In genomic region chr2:174486614-174487535, GRCh38 we compare ENCODE assay signal across 7 cellular contexts.
DNase-seq lines count a peak whose midpoint lies in the region; ATAC-seq and FAIRE-seq lines count a peak whose summit lies in the region.

A gene with protein sequence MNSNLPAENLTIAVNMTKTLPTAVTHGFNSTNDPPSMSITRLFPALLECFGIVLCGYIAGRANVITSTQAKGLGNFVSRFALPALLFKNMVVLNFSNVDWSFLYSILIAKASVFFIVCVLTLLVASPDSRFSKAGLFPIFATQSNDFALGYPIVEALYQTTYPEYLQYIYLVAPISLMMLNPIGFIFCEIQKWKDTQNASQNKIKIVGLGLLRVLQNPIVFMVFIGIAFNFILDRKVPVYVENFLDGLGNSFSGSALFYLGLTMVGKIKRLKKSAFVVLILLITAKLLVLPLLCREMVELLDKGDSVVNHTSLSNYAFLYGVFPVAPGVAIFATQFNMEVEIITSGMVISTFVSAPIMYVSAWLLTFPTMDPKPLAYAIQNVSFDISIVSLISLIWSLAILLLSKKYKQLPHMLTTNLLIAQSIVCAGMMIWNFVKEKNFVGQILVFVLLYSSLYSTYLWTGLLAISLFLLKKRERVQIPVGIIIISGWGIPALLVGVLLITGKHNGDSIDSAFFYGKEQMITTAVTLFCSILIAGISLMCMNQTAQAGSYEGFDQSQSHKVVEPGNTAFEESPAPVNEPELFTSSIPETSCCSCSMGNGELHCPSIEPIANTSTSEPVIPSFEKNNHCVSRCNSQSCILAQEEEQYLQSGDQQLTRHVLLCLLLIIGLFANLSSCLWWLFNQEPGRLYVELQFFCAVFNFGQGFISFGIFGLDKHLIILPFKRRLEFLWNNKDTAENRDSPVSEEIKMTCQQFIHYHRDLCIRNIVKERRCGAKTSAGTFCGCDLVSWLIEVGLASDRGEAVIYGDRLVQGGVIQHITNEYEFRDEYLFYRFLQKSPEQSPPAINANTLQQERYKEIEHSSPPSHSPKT (minus strand): TSS chr2:174487029. CDS start chr2:174481956, 5,073 bp downstream.

- peak; percentile 83 for ATAC-seq in HG02973 (IDR thresholded peaks at IDR 0.05; ENCODE audit: unreplicated experiment)

- FAIRE-seq in GM18507 (lab: Jason Lieb, UNC): peak; percentile 97

- DNase-seq in GM18507 (ENCODE audit: extremely low spot score, insufficient read length, low read depth): peak; percentile 92
- peak; percentile 81 for DNase-seq in NCI-H2029 treated with DMSO at 0.1 percent for 48 hours (lab: John Stamatoyannopoulos, UW)
- DNase-seq in T-helper 22 cell (ENCODE audit: low read depth): peak; percentile 96
- DNase-seq in astrocyte of the hippocampus (ENCODE audit: low read depth, low spot score): peak; percentile 99
- DNase-seq in hippocampal formation (lab: John Stamatoyannopoulos, UW): peak; percentile 96 to 98
- peak; percentile 90 for DNase-seq in retina

Comparison
In these comparisons a context has a peak if more than half of its experiments do, and no peak if none do; other contexts are left out.
1. Peak in every context shown above with its lines: DNase-seq and ATAC-seq.